7 cellular contexts compared by ENCODE assay signal in the genomic region with DNA sequence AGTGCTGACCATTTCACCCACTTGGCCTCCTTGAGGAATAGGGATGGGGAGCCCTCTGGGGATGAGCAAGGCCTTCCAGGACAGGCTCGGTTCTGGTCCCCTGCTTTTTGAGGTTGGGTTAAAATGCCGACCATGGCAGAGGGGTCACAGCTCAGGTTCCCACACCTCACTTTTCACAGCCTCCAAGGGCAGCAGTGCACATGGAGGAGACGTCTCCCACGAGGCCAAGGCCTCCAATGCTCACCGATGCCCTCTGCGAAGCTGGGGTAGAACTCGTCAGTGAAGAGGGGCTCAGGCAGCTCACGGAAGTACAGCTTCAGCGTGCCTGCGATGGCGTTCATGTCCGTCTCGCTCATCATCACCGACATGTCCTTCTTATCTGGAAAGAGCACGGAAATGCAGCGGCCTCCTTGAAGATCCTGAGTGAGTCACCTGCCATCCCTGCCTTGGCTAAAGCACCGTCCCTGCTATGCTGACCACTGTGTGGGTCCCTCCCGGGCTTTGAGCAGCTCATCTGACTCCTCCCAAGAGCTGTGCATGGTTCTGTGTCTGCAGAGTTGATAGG. TPM values are rescaled to one million over a fixed set of nuclear protein-coding genes. Genes with fewer than 3 reads are reported as not detected.
"Had no signal": no experiment of that assay in that cellular context is flagged by ENCODE, and none has a peak within 500 bp of the region (broad histone marks: within the 10 kb centered on the region; RNA-seq: fewer than 3 reads in every experiment).

No MANE protein-coding gene starts in this region.

RNA-seq across cellular contexts. Expression of a gene that starts 17.4 kb away (rescaled TPM):
- total RNA-seq: activated B cell treated with CpG ODN at 0.5 μM for 24 hours; activated CD8-positive, alpha-beta memory T cell treated with anti-CD3 and anti-CD28 coated beads for 36 hours; activated CD8-positive, alpha-beta T cell treated with anti-CD3 and anti-CD28 coated beads for 36 hours; activated naive CD4-positive, alpha-beta T cell treated with anti-CD3 and anti-CD28 coated beads for 36 hours; activated T-helper 1 cell treated with anti-CD3 and anti-CD28 coated beads, Interleukin-12 subunit alpha, Interleukin-12 subunit beta, Interleukin-2, Interleukin-4 antibody, amounts not matched to agents 30 ng/mL and 10 ng/mL and 1 ng/mL, durations not matched to agents 14 hours and 24 hours and 36 hours; bronchial epithelial cell; T-helper 17 cell had no signal
